19 cellular contexts compared by ENCODE assay signal in genomic region chr13:19053561-19053960, GRCh38.
DNase-seq lines count a peak whose midpoint lies in the region; ATAC-seq and TF ChIP-seq lines count a peak whose summit lies in the region.
"Had no signal": no experiment of that assay in that cellular context is flagged by ENCODE, and none has a peak within 500 bp of the region (broad histone marks: within the 10 kb centered on the region; RNA-seq: fewer than 3 reads in every experiment).

No MANE protein-coding gene starts in this region.

- no peaks in the 10 kb centered on the region for H3K4me1 ChIP-seq in esophagus muscularis mucosa
- H3K4me1 ChIP-seq in breast epithelium = no peaks in the 10 kb centered on the region
- H3K4me1 ChIP-seq: BLaER1, Caco-2 had no signal

- H3K27me3 ChIP-seq in esophagus muscularis mucosa = no peaks in the 10 kb centered on the region
- H3K27me3 ChIP-seq in breast epithelium = no peaks in the 10 kb centered on the region
- H3K27me3 ChIP-seq: BLaER1 had no signal

- no peak for ATAC-seq in HG02852 (IDR thresholded peaks at IDR 0.05; ENCODE audit: unreplicated experiment)
- ATAC-seq: CD8-positive, alpha-beta T cell; GM12878; GM23338; HCT116 had no signal

- TF ChIP-seq EP300 in esophagus muscularis mucosa (IDR thresholded peaks at IDR 0.05) = no peak

- H3K36me3 ChIP-seq in esophagus muscularis mucosa (no peaks in the 10 kb centered on the region), breast epithelium (no peaks in the 10 kb centered on the region)
- H3K36me3 ChIP-seq: BLaER1 had no signal

- intact Hi-C loops in esophagus muscularis mucosa (cut with DNase I) (no loop called here), breast epithelium (cut with DNase I; ENCODE audit: low total_unique reads) (no loop called here)

- H3K9me3 ChIP-seq in esophagus muscularis mucosa (peaks cover 0 to 5% (median 0%) of the 10 kb centered on the region in 4 donors), breast epithelium (no peaks in the 10 kb centered on the region)
- H3K9me3 ChIP-seq: BLaER1, Caco-2 had no signal

- TF ChIP-seq CTCF in esophagus muscularis mucosa (IDR thresholded peaks at IDR 0.05) = no peak
- TF ChIP-seq CTCF in breast epithelium (IDR thresholded peaks at IDR 0.05) = no peak

- H3K4me3 ChIP-seq in esophagus muscularis mucosa (no peak overlapping the region), breast epithelium (no peak overlapping the region)
- H3K4me3 ChIP-seq: BLaER1, GM12878, GM23338 had no signal

- H3K27ac ChIP-seq in esophagus muscularis mucosa (replicated peaks in 1 of 4) (no peak overlapping the region), breast epithelium (no peak overlapping the region)
- H3K27ac ChIP-seq: BLaER1, C4-2B had no signal

- TF ChIP-seq POLR2A in esophagus muscularis mucosa (IDR thresholded peaks at IDR 0.05; ENCODE audit: low read depth) (no peak), breast epithelium (IDR thresholded peaks at IDR 0.05) (no peak)

- WGBS in esophagus muscularis mucosa = 81% methylated on average over 4 of the region's 6 CpGs

- DNase-seq in HT1080 (ENCODE audit: low read depth) (peak; percentile 49), OCI-M1 (lab: John Stamatoyannopoulos, UW) (peak; percentile 0), esophagus muscularis mucosa (ENCODE audit: extremely low spot score) (peak; percentile 83), T-helper 1 cell (no peak), breast epithelium (ENCODE audit: low spot score in 2 of 2) (no peak)
- DNase-seq: Caco-2; CD4-positive, CD25-positive, alpha-beta regulatory T cell; CD8-positive, alpha-beta T cell; DMS153; DMS79; EL; GDM1; H9 had no signal

Comparison
In these comparisons a context has a peak if more than half of its experiments do, and no peak if none do; other contexts are left out.
1. DNase-seq: peak in HT1080 (single experiment), OCI-M1 (single experiment) and esophagus muscularis mucosa (single experiment); none in T-helper 1 cell (0 of 5) and breast epithelium (0 of 2).